Comparison of ENCODE assay signal across 34 cellular contexts in genomic region chr10:123750901-123751300, GRCh38.
"Had no signal": no experiment of that assay in that cellular context is flagged by ENCODE, and none has a peak within 500 bp of the region (broad histone marks: within the 10 kb centered on the region; RNA-seq: fewer than 3 reads in every experiment).

No MANE protein-coding gene starts in this region.

- H3K9me3 ChIP-seq: MG63 had no signal

- DNase-seq: Karpas-422, Kasumi-1, MG63, MM.1S, MV-4-11, NCI-H1048, NCI-H1092, NCI-H1092 treated with DMSO at 0.1 percent for 48 hours, NCI-H1105, NCI-H1105 treated with DMSO at 0.1 percent for 48 hours, NCI-H1417, NCI-H1417 treated with DMSO at 0.1 percent for 48 hours, NCI-H1436, NCI-H1436 treated with DMSO at 0.1 percent for 48 hours, NCI-H146, NCI-H1694, NCI-H1694 treated with DMSO at 0.1 percent for 48 hours, NCI-H187, NCI-H187 treated with DMSO at 0.1 percent for 48 hours, NCI-H1930, NCI-H2029, NCI-H2029 treated with DMSO at 0.1 percent for 48 hours, NCI-H2081, NCI-H2081 treated with DMSO at 0.1 percent for 48 hours, NCI-H2107, NCI-H2171, NCI-H2171 treated with DMSO at 0.1 percent for 48 hours, NCI-H2227 treated with DMSO at 0.1 percent for 48 hours, NCI-H226, NCI-H345, NCI-H446, NCI-H446 treated with DMSO at 0.1 percent for 48 hours, NCI-H510A, NCI-H510A treated with DMSO at 0.1 percent for 48 hours had no signal

- H3K36me3 ChIP-seq: MG63 had no signal

- H3K27me3 ChIP-seq: MG63 had no signal

- H3K4me3 ChIP-seq: MG63 had no signal
